ENCODE assay signal across 9 cellular contexts in genomic region chrX:71316949-71317348, GRCh38. TPM values are rescaled to one million over a fixed set of nuclear protein-coding genes. Genes with fewer than 3 reads are reported as not detected.
DNase-seq lines count a peak whose midpoint lies in the region; ATAC-seq, FAIRE-seq and TF ChIP-seq lines count a peak whose summit lies in the region.
"Not testable (repeated sequence)": the region's sequence is repeated elsewhere in the genome, so short reads cannot be mapped to it uniquely, and the experiment has no call there.
"Had no signal": no experiment of that assay in that cellular context is flagged by ENCODE, and none has a peak within 500 bp of the region (broad histone marks: within the 10 kb centered on the region; RNA-seq: fewer than 3 reads in every experiment).

No MANE protein-coding gene starts in this region.

- H3K9ac ChIP-seq in adipocyte (ENCODE audit: low read length) = not testable (repeated sequence)

- H3K27me3 Mint-ChIP-seq in nephron (ENCODE audit: low read depth) = not testable (repeated sequence)

- FAIRE-seq in GM12892 (lab: Jason Lieb, UNC) = peak; percentile 38
- peak; percentile 26 for FAIRE-seq in endometrium (lab: Jason Lieb, UNC)

- not testable (repeated sequence) for TF ChIP-seq POLR2A in GM12892 (IDR thresholded peaks at IDR 0.05; ENCODE audit: low read depth, low read length)

- not testable (repeated sequence) for DNase-seq in GM12892 (ENCODE audit: insufficient read length); left ventricle myocardium superior
- peak; percentile 24 for DNase-seq in adipocyte (ENCODE audit: low read depth)
- peak; percentile 57 for DNase-seq in fibroblast of the aortic adventitia (ENCODE audit: low read depth)

- H3K4me1 ChIP-seq in adipocyte (ENCODE audit: control insufficient read depth, insufficient read depth, low read length) = not testable (repeated sequence)

- not testable (repeated sequence) for TF ChIP-seq CTCF in fibroblast of the aortic adventitia (IDR thresholded peaks at IDR 0.05; ENCODE audit: insufficient read depth, low read length); nephron (IDR thresholded peaks at IDR 0.05; ENCODE audit: unreplicated experiment in 3 of 3)

- not testable (repeated sequence) for H3K4me3 ChIP-seq in adipocyte (ENCODE audit: low read length); fibroblast of the aortic adventitia (ENCODE audit: low read depth, low read length)

- peaks cover 23% of the 10 kb centered on the region for H3K4me1 Mint-ChIP-seq in nephron

- H3K27ac Mint-ChIP-seq in nephron = peak overlapping the region; percentile 54 to 76 (median 66)

- H3K27me3 ChIP-seq in adipocyte (replicated peaks; ENCODE audit: control insufficient read depth, insufficient read depth, low read length) = not testable (repeated sequence)

- ATAC-seq in left ventricle myocardium superior = peak; percentile 52

- peaks cover 14% of the 10 kb centered on the region for H3K36me3 Mint-ChIP-seq in nephron (ENCODE audit: low read depth)

- not testable (repeated sequence) for H3K9me3 Mint-ChIP-seq in nephron

- H3K4me3 Mint-ChIP-seq in nephron = not testable (repeated sequence)

- H3K36me3 ChIP-seq in adipocyte (ENCODE audit: control insufficient read depth, insufficient read depth, low read length, severe bottlenecking) = not testable (repeated sequence)

- intact Hi-C loops in left ventricle myocardium superior (cut with micrococcal nuclease) = not testable (repeated sequence)

- H3K9me3 ChIP-seq in adipocyte (ENCODE audit: control insufficient read depth, low read length) = not testable (repeated sequence)

RNA-seq across cellular contexts. Expression of gene ITGB1BP2, which starts 15.4 kb away (rescaled TPM):
- 2.3 TPM for polyA plus RNA-seq in GM12892 (2012; ENCODE audit: missing spikeins)
- total RNA-seq in fibroblast of the aortic adventitia (ENCODE audit: low replicate concordance) (2.6 and 6.2 TPM in 2 replicates), left ventricle myocardium superior (88.6 TPM)
- polyA plus RNA-seq: CD14-positive monocyte; CD4-positive, alpha-beta memory T cell; IgD-negative memory B cell had no signal

RNA-seq across cellular contexts. Expression of gene NONO, which starts 33.5 kb away (rescaled TPM):
- polyA plus RNA-seq in GM12892 (2012; ENCODE audit: missing spikeins) = 294 TPM
- total RNA-seq in fibroblast of the aortic adventitia (ENCODE audit: low replicate concordance) (330 and 444 TPM in 2 replicates), left ventricle myocardium superior (105 TPM)

RNA-seq across cellular contexts. Expression of gene TAF1, which starts 49.2 kb away (rescaled TPM):
- 17.7 TPM for polyA plus RNA-seq in GM12892 (2012; ENCODE audit: missing spikeins)
- total RNA-seq in fibroblast of the aortic adventitia (ENCODE audit: low replicate concordance) (29.8 and 74.4 TPM in 2 replicates), left ventricle myocardium superior (15.8 TPM)

Comparison
In these comparisons a context has a peak if more than half of its experiments do, and no peak if none do; other contexts are left out.
1. RNA of gene ITGB1BP2, which starts 15.4 kb away (total RNA-seq): 88.6 TPM in left ventricle myocardium superior (single experiment); 2.6 to 6.2 TPM in fibroblast of the aortic adventitia; every median in the first group is over 10 times any median in the second.